Comparison of ENCODE assay signal across 1 cellular context in genomic region chr20:44388466-44389023, GRCh38.
A peak's percentile ranks its signal among the peaks of the same experiment; 100 is the strongest.
TF ChIP-seq lines count a peak whose summit lies in the region.

No MANE protein-coding gene starts in this region.

TF ChIP-seq in WTC11, 78 proteins besides CTCF, POLR2A, EP300 and RAD21 (continued from another document):
- TF ChIP-seq ZNF532 (CRISPR knock-in tag; IDR thresholded peaks at IDR 0.05; ENCODE audit: borderline replicate concordance) (no peak), IRF2 (CRISPR knock-in tag; IDR thresholded peaks at IDR 0.05; ENCODE audit: borderline replicate concordance, low read depth) (no peak), USF1 (CRISPR knock-in tag; IDR thresholded peaks at IDR 0.05) (no peak), CREB1 (CRISPR knock-in tag; IDR thresholded peaks at IDR 0.05) (0 out of 2 replicates have a peak, but pooled peaks have one; percentile 34), RORB (CRISPR knock-in tag; IDR thresholded peaks at IDR 0.05) (no peak), JAZF1 (CRISPR knock-in tag; IDR thresholded peaks at IDR 0.05) (no peak), GRHL2 (CRISPR knock-in tag; IDR thresholded peaks at IDR 0.05; ENCODE audit: insufficient replicate concordance, severe bottlenecking) (no peak), TP53 (CRISPR knock-in tag; IDR thresholded peaks at IDR 0.05) (no peak), SP1 (CRISPR knock-in tag; conservative IDR thresholded peaks at IDR 0.05) (peak; percentile 32; the same call in 1 of the 2 replicates), ZNF671 (CRISPR knock-in tag; IDR thresholded peaks at IDR 0.05) (no peak), IRF1 (CRISPR knock-in tag; IDR thresholded peaks at IDR 0.05) (no peak), ATF1 (CRISPR knock-in tag; IDR thresholded peaks at IDR 0.05) (no peak), GTF2I (CRISPR knock-in tag; conservative IDR thresholded peaks at IDR 0.05) (peak; percentile 96), KAT7 (CRISPR knock-in tag; IDR thresholded peaks at IDR 0.05; ENCODE audit: borderline replicate concordance) (no peak), ZNF281 (CRISPR knock-in tag; IDR thresholded peaks at IDR 0.05) (no peak), HMGXB4 (CRISPR knock-in tag; IDR thresholded peaks at IDR 0.05) (peak; percentile 54; the same call in 1 of the 2 replicates), FOXP1 (CRISPR knock-in tag; IDR thresholded peaks at IDR 0.05; ENCODE audit: borderline replicate concordance) (no peak), ESRRA (CRISPR knock-in tag; IDR thresholded peaks at IDR 0.05; ENCODE audit: borderline replicate concordance) (no peak), CDX4 (CRISPR knock-in tag; IDR thresholded peaks at IDR 0.05; ENCODE audit: borderline replicate concordance) (no peak), ZNF232 (CRISPR knock-in tag; IDR thresholded peaks at IDR 0.05) (peak; percentile 53; the same call in 1 of the 2 replicates), ZNF416 (CRISPR knock-in tag; IDR thresholded peaks at IDR 0.05) (no peak), USF2 (CRISPR knock-in tag; IDR thresholded peaks at IDR 0.05) (0 out of 2 replicates have a peak, but pooled peaks have one; percentile 17), ELF4 (CRISPR knock-in tag; IDR thresholded peaks at IDR 0.05; ENCODE audit: low read depth) (no peak), NFYB (CRISPR knock-in tag; conservative IDR thresholded peaks at IDR 0.05; ENCODE audit: low read depth) (peak; percentile 71)
TF ChIP-seq in WTC11: peak in this region for 10.
